In genomic region chr20:13035399-13036173, GRCh38 we compare ENCODE assay signal across 22 cellular contexts. TPM values are rescaled to one million over a fixed set of nuclear protein-coding genes. Genes with fewer than 3 reads are reported as not detected.
"Had no signal": no experiment of that assay in that cellular context is flagged by ENCODE, and none has a peak within 500 bp of the region (broad histone marks: within the 10 kb centered on the region; RNA-seq: fewer than 3 reads in every experiment).

No MANE protein-coding gene starts in this region.

- H3K4me3 ChIP-seq: K562, SK-N-MC had no signal

- H3K27ac ChIP-seq: SK-N-MC, WERI-Rb-1 had no signal

- ATAC-seq: activated CD4-positive, alpha-beta T cell treated with anti-CD3 and anti-CD28 coated beads for 36 hours; activated T-cell treated with anti-CD3 and anti-CD28 coated beads, Interleukin-2, amount 50 U/mL, for 72 hours; K562; T-cell had no signal

- H3K36me3 ChIP-seq: WERI-Rb-1 had no signal

- DNase-seq: activated CD4-positive, alpha-beta memory T cell treated with anti-CD3 and anti-CD28 coated beads, Interleukin-2, amount 10 ng/mL, durations not matched to agents 7 days and 5 days; activated CD4-positive, alpha-beta T cell treated with anti-CD3 and anti-CD28 coated beads for 36 hours; activated CD4-positive, alpha-beta T cell treated with anti-CD3 and anti-CD28 coated beads, Interleukin-2, amount 50 U/mL, for 1 hour; activated CD8-positive, alpha-beta memory T cell treated with anti-CD3 and anti-CD28 coated beads, Interleukin-2, amount 50 U/mL, for 4 hours; activated T-cell treated with anti-CD3 and anti-CD28 coated beads, Interleukin-2, amount 50 U/mL, for 72 hours; aorta; Karpas-422; NCI-H1105 treated with DMSO at 0.1 percent for 48 hours; NCI-H1694; NCI-H2029; NCI-H345; NCI-H510A; NCI-H526 treated with DMSO at 0.1 percent for 48 hours; NCI-H82; SIG-M5; T-cell; T-helper 2 cell; T1000; WERI-Rb-1 had no signal

RNA-seq across cellular contexts. Expression of gene SPTLC3, which starts 26.8 kb away (rescaled TPM):
- total RNA-seq: activated CD4-positive, alpha-beta memory T cell treated with anti-CD3 and anti-CD28 coated beads, Interleukin-2, amount 10 ng/mL, durations not matched to agents 7 days and 5 days; K562; OCI-LY7 had no signal
- polyA plus RNA-seq: K562 had no signal
